ENCODE assay signal across 8 cellular contexts in genomic region chr3:52685285-52685704, GRCh38. TPM values are rescaled to one million over a fixed set of nuclear protein-coding genes. Genes with fewer than 3 reads are reported as not detected.
DNase-seq lines count a peak whose midpoint lies in the region; ATAC-seq, FAIRE-seq and TF ChIP-seq lines count a peak whose summit lies in the region.

No MANE protein-coding gene starts in this region.

- under 1% methylated on average over 15 of the region's 41 CpGs for WGBS in HepG2 (ENCODE audit: low lambda C conversion rate)

- DNase-seq in AG10803 (ENCODE audit: low read depth) (no peak), NCI-H446 treated with DMSO at 0.1 percent for 48 hours (lab: John Stamatoyannopoulos, UW) (peak; percentile 47), cortex of kidney (lab: John Stamatoyannopoulos, UW) (peak; percentile 19), HepG2 (ENCODE audit: low spot score) (peak; percentile 78)
- DNase-seq in activated CD4-positive, alpha-beta T cell treated with anti-CD3 and anti-CD28 coated beads for 4 hours = peak; percentile 58 to 72
- DNase-seq in stimulated activated CD4-positive, alpha-beta T cell treated with anti-CD3 and anti-CD28 coated beads, Interleukin-4, amount 100 ng/mL, for 1 hour = peak; percentile 78

- in situ Hi-C loops in HepG2 (cut with HindIII; ENCODE audit: extremely low pct_ligation_motif_present, low pct_unique_long_range_greater_than_20kb) = loop anchor here (10.0 kb wide), 1 partner anchor 230 kb away; the partner anchor contains the start of genes NISCH and TNNC1

- peak overlapping the region; percentile 86 for H3K27ac ChIP-seq in HepG2 (ENCODE audit: extremely low read length, insufficient read depth, low read length)

- H4K20me1 ChIP-seq in HepG2 (ENCODE audit: insufficient read depth, low read length) = peaks cover 13% of the 10 kb centered on the region

- POLR2A ChIA-PET in HepG2 (lab: Yijun Ruan, JAX) = interaction anchor here (4.5 to 12.6 kb wide), 2 partner anchors 11 to 20 kb away, joined by 18 to 118 read pairs; partner anchors contain the start of genes GLT8D1 and SPCS1

- peaks cover 81% of the 10 kb centered on the region for H3K4me1 ChIP-seq in HepG2 (ENCODE audit: insufficient read depth, low read length)

- H3K9ac ChIP-seq in HepG2 (ENCODE audit: insufficient read depth, low read depth, low read length) = peak overlapping the region; percentile 99

- TF ChIP-seq CTCF in AG10803 (conservative IDR thresholded peaks at IDR 0.05; ENCODE audit: low read length) (no peak), HepG2 (CRISPR knock-in tag; IDR thresholded peaks at IDR 0.05) (no peak)

- no peak; a peak in 1 of 4 replicates for TF ChIP-seq POLR2A in HepG2 (IDR thresholded peaks at IDR 0.05; ENCODE audit: insufficient read depth in 1 of 2, low read depth in 2 of 2, low read length in 2 of 2)

- CTCF ChIA-PET in HepG2 (lab: Yijun Ruan, JAX; ENCODE audit: low intra/inter-chr PET ratio, low total read pairs) = no interaction called here

- H3K36me3 ChIP-seq in HepG2 (replicated peaks in 1 of 2; ENCODE audit: control insufficient read depth in 1 of 2, insufficient read depth in 2 of 2, low read length in 2 of 2) = peaks cover 14 to 31% of the 10 kb centered on the region in 2 experiments

- no peak for FAIRE-seq in HepG2 (lab: Jason Lieb, UNC)

- intact Hi-C loops in HepG2 (cut with micrococcal nuclease; ENCODE audit: unreplicated experiment) = no loop called here

- peak overlapping the region; percentile 99 for H3K4me3 ChIP-seq in AG10803 (ENCODE audit: low read length)
- peak overlapping the region; percentile 79 to 96 (median 84) for H3K4me3 ChIP-seq in HepG2 (replicated peaks in 1 of 3; ENCODE audit: insufficient read depth in 1 of 3, low read depth in 2 of 3, low read length in 3 of 3)

- TF ChIP-seq EP300 in HepG2 (IDR thresholded peaks at IDR 0.05; ENCODE audit: low read depth in 2 of 2, low read length in 2 of 2) (no peak), HepG2 (CRISPR knock-in tag; IDR thresholded peaks at IDR 0.05; ENCODE audit: borderline replicate concordance) (no peak)

- TF ChIP-seq RAD21 in HepG2 (CRISPR knock-in tag; IDR thresholded peaks at IDR 0.05) = no peak

- BruUV-seq in HepG2 (replicated peaks; lab: Mats Ljungman, UMichigan) = no TSS peak

- H3K9me3 ChIP-seq in HepG2 (ENCODE audit: low read length) = no peaks in the 10 kb centered on the region

- peak overlapping the region; percentile 94 for H3K4me2 ChIP-seq in HepG2 (ENCODE audit: low read depth, low read length)

- no peak overlapping the region for H2AFZ ChIP-seq in HepG2 (ENCODE audit: low read length)

- peaks cover 78% of the 10 kb centered on the region for H3K79me2 ChIP-seq in HepG2 (ENCODE audit: insufficient read depth, low read length)

- no peaks in the 10 kb centered on the region; a peak in 1 of 5 replicates for H3K27me3 ChIP-seq in HepG2 (ENCODE audit: control insufficient read depth in 1 of 2, insufficient read depth in 2 of 2, low read length in 2 of 2)

- ATAC-seq in GM19025 (IDR thresholded peaks at IDR 0.05; ENCODE audit: low read depth, unreplicated experiment) (peak; percentile 76), HG03175 (IDR thresholded peaks at IDR 0.05; ENCODE audit: unreplicated experiment) (peak; percentile 80), HepG2 (peak; percentile 80)

RNA-seq across cellular contexts. Expression of gene PBRM1, which starts 0.4 kb away (rescaled TPM):
- 33.2 and 47.0 TPM in 2 replicates for total RNA-seq in HepG2 (2016; rRNA removed; fragmentation: Illumina TruSeq; extraction: Trizol)
- 5.1 and 8.0 TPM in 2 replicates for total RNA-seq in HepG2 (2016; cell fraction: cytosol; rRNA removed; fragmentation: Illumina TruSeq; extraction: Trizol; ENCODE audit: low read depth)
- total RNA-seq in HepG2 (2016; cell fraction: insoluble cytoplasmic fraction; rRNA removed; fragmentation: Illumina TruSeq; extraction: Trizol) = 33.8 and 40.2 TPM in 2 replicates
- total RNA-seq in HepG2 (2016; cell fraction: membrane; rRNA removed; fragmentation: Illumina TruSeq; extraction: Trizol) = 13.4 and 13.8 TPM in 2 replicates
- 49.5 and 50.7 TPM in 2 replicates for total RNA-seq in HepG2 (2016; cell fraction: nucleus; rRNA removed; fragmentation: Illumina TruSeq; extraction: Trizol)
- 9.6 and 10.9 TPM in 2 replicates for polyA plus RNA-seq in HepG2 (2011; rRNA removed)
- polyA plus RNA-seq in HepG2 (2011; cell fraction: cytosol; rRNA removed) = 6.0 and 7.9 TPM in 2 replicates
- polyA plus RNA-seq in HepG2 (2011; cell fraction: nucleus; rRNA removed) = 15.1 and 15.8 TPM in 2 replicates
- 10.4 and 11.8 TPM in 2 replicates for polyA plus RNA-seq in HepG2 (2012)
- 0.65 and 1.2 TPM in 2 replicates for polyA plus RNA-seq in HepG2 (2016; cell fraction: cytosol; fragmentation: Illumina TruSeq; extraction: Trizol; ENCODE audit: low read depth)
- 19.3 and 20.8 TPM in 2 replicates for polyA plus RNA-seq in HepG2 (2016; cell fraction: insoluble cytoplasmic fraction; fragmentation: Illumina TruSeq; extraction: Trizol; ENCODE audit: low read depth)
- polyA plus RNA-seq in HepG2 (2016; cell fraction: membrane; fragmentation: Illumina TruSeq; extraction: Trizol; ENCODE audit: low read depth) = 1.9 and 2.1 TPM in 2 replicates
- 22.8 and 26.1 TPM in 2 replicates for polyA plus RNA-seq in HepG2 (2016; cell fraction: nucleus; fragmentation: Illumina TruSeq; extraction: Trizol; ENCODE audit: insufficient read depth, low read depth)
- polyA minus RNA-seq in HepG2 (2011; rRNA and poly(A)+ RNA removed; ENCODE audit: low replicate concordance) = 25.3 and 61.3 TPM in 2 replicates
- 22.6 and 23.7 TPM in 2 replicates for polyA minus RNA-seq in HepG2 (2011; cell fraction: cytosol; rRNA and poly(A)+ RNA removed)
- polyA minus RNA-seq in HepG2 (2011; cell fraction: nucleus; rRNA and poly(A)+ RNA removed) = 57.8 and 69.2 TPM in 2 replicates

RNA-seq across cellular contexts. Expression of gene GNL3, which starts 0.5 kb away (rescaled TPM):
- 257 and 281 TPM in 2 replicates for total RNA-seq in HepG2 (2016; rRNA removed; fragmentation: Illumina TruSeq; extraction: Trizol)
- 60.4 and 64.3 TPM in 2 replicates for total RNA-seq in HepG2 (2016; cell fraction: cytosol; rRNA removed; fragmentation: Illumina TruSeq; extraction: Trizol; ENCODE audit: low read depth)
- 257 and 284 TPM in 2 replicates for total RNA-seq in HepG2 (2016; cell fraction: insoluble cytoplasmic fraction; rRNA removed; fragmentation: Illumina TruSeq; extraction: Trizol)
- total RNA-seq in HepG2 (2016; cell fraction: membrane; rRNA removed; fragmentation: Illumina TruSeq; extraction: Trizol) = 76.1 and 91.0 TPM in 2 replicates
- 252 and 273 TPM in 2 replicates for total RNA-seq in HepG2 (2016; cell fraction: nucleus; rRNA removed; fragmentation: Illumina TruSeq; extraction: Trizol)
- 91.7 and 129 TPM in 2 replicates for polyA plus RNA-seq in HepG2 (2011; rRNA removed)
- polyA plus RNA-seq in HepG2 (2011; cell fraction: cytosol; rRNA removed) = 37.1 and 48.9 TPM in 2 replicates
- 185 and 204 TPM in 2 replicates for polyA plus RNA-seq in HepG2 (2011; cell fraction: nucleus; rRNA removed)
- polyA plus RNA-seq in HepG2 (2012) = 118 and 153 TPM in 2 replicates
- 27.6 and 27.7 TPM in 2 replicates for polyA plus RNA-seq in HepG2 (2016; cell fraction: cytosol; fragmentation: Illumina TruSeq; extraction: Trizol; ENCODE audit: low read depth)
- polyA plus RNA-seq in HepG2 (2016; cell fraction: insoluble cytoplasmic fraction; fragmentation: Illumina TruSeq; extraction: Trizol; ENCODE audit: low read depth) = 214 and 224 TPM in 2 replicates
- polyA plus RNA-seq in HepG2 (2016; cell fraction: membrane; fragmentation: Illumina TruSeq; extraction: Trizol; ENCODE audit: low read depth) = 41.7 and 44.4 TPM in 2 replicates
- polyA plus RNA-seq in HepG2 (2016; cell fraction: nucleus; fragmentation: Illumina TruSeq; extraction: Trizol; ENCODE audit: insufficient read depth, low read depth) = 336 and 359 TPM in 2 replicates
- 38.6 and 73.5 TPM in 2 replicates for polyA minus RNA-seq in HepG2 (2011; rRNA and poly(A)+ RNA removed; ENCODE audit: low replicate concordance)
- 34.7 and 37.7 TPM in 2 replicates for polyA minus RNA-seq in HepG2 (2011; cell fraction: cytosol; rRNA and poly(A)+ RNA removed)
- polyA minus RNA-seq in HepG2 (2011; cell fraction: nucleus; rRNA and poly(A)+ RNA removed) = 291 and 322 TPM in 2 replicates

RNA-seq across cellular contexts. Expression of gene GLT8D1, which starts 20.3 kb away (rescaled TPM):
- 65.1 and 110 TPM in 2 replicates for total RNA-seq in HepG2 (2016; rRNA removed; fragmentation: Illumina TruSeq; extraction: Trizol)
- total RNA-seq in HepG2 (2016; cell fraction: cytosol; rRNA removed; fragmentation: Illumina TruSeq; extraction: Trizol; ENCODE audit: low read depth) = 26.1 and 37.4 TPM in 2 replicates
- 57.9 and 103 TPM in 2 replicates for total RNA-seq in HepG2 (2016; cell fraction: insoluble cytoplasmic fraction; rRNA removed; fragmentation: Illumina TruSeq; extraction: Trizol)
- 58.5 and 71.5 TPM in 2 replicates for total RNA-seq in HepG2 (2016; cell fraction: membrane; rRNA removed; fragmentation: Illumina TruSeq; extraction: Trizol)
- total RNA-seq in HepG2 (2016; cell fraction: nucleus; rRNA removed; fragmentation: Illumina TruSeq; extraction: Trizol) = 95.9 and 108 TPM in 2 replicates
- 109 and 121 TPM in 2 replicates for polyA plus RNA-seq in HepG2 (2011; rRNA removed)
- polyA plus RNA-seq in HepG2 (2011; cell fraction: cytosol; rRNA removed) = 73.3 and 91.3 TPM in 2 replicates
- 70.1 and 84.3 TPM in 2 replicates for polyA plus RNA-seq in HepG2 (2011; cell fraction: nucleus; rRNA removed)
- polyA plus RNA-seq in HepG2 (2012) = 73.6 and 98.8 TPM in 2 replicates
- polyA plus RNA-seq in HepG2 (2016; cell fraction: cytosol; fragmentation: Illumina TruSeq; extraction: Trizol; ENCODE audit: low read depth) = 24.2 and 36.5 TPM in 2 replicates
- 69.1 and 71.8 TPM in 2 replicates for polyA plus RNA-seq in HepG2 (2016; cell fraction: insoluble cytoplasmic fraction; fragmentation: Illumina TruSeq; extraction: Trizol; ENCODE audit: low read depth)
- 43.6 and 60.3 TPM in 2 replicates for polyA plus RNA-seq in HepG2 (2016; cell fraction: membrane; fragmentation: Illumina TruSeq; extraction: Trizol; ENCODE audit: low read depth)
- 167 and 178 TPM in 2 replicates for polyA plus RNA-seq in HepG2 (2016; cell fraction: nucleus; fragmentation: Illumina TruSeq; extraction: Trizol; ENCODE audit: insufficient read depth, low read depth)
- 39.4 and 50.8 TPM in 2 replicates for polyA minus RNA-seq in HepG2 (2011; rRNA and poly(A)+ RNA removed; ENCODE audit: low replicate concordance)
- 36.1 and 37.9 TPM in 2 replicates for polyA minus RNA-seq in HepG2 (2011; cell fraction: cytosol; rRNA and poly(A)+ RNA removed)
- polyA minus RNA-seq in HepG2 (2011; cell fraction: nucleus; rRNA and poly(A)+ RNA removed) = 33.9 and 50.1 TPM in 2 replicates

RNA-seq across cellular contexts. Expression of gene SPCS1, which starts 20.6 kb away (rescaled TPM):
- total RNA-seq in HepG2 (2016; rRNA removed; fragmentation: Illumina TruSeq; extraction: Trizol) = 100 and 120 TPM in 2 replicates
- total RNA-seq in HepG2 (2016; cell fraction: cytosol; rRNA removed; fragmentation: Illumina TruSeq; extraction: Trizol; ENCODE audit: low read depth) = 40.5 and 45.6 TPM in 2 replicates
- total RNA-seq in HepG2 (2016; cell fraction: insoluble cytoplasmic fraction; rRNA removed; fragmentation: Illumina TruSeq; extraction: Trizol) = 101 and 120 TPM in 2 replicates
- total RNA-seq in HepG2 (2016; cell fraction: membrane; rRNA removed; fragmentation: Illumina TruSeq; extraction: Trizol) = 58.3 and 62.1 TPM in 2 replicates
- total RNA-seq in HepG2 (2016; cell fraction: nucleus; rRNA removed; fragmentation: Illumina TruSeq; extraction: Trizol) = 98.8 and 103 TPM in 2 replicates
- polyA plus RNA-seq in HepG2 (2011; rRNA removed) = 61.8 and 84.6 TPM in 2 replicates
- 92.3 and 116 TPM in 2 replicates for polyA plus RNA-seq in HepG2 (2011; cell fraction: cytosol; rRNA removed)
- 20.3 and 25.6 TPM in 2 replicates for polyA plus RNA-seq in HepG2 (2011; cell fraction: nucleus; rRNA removed)
- 100 and 134 TPM in 2 replicates for polyA plus RNA-seq in HepG2 (2012)
- polyA plus RNA-seq in HepG2 (2016; cell fraction: cytosol; fragmentation: Illumina TruSeq; extraction: Trizol; ENCODE audit: low read depth) = 78.3 and 89.5 TPM in 2 replicates
- 176 and 187 TPM in 2 replicates for polyA plus RNA-seq in HepG2 (2016; cell fraction: insoluble cytoplasmic fraction; fragmentation: Illumina TruSeq; extraction: Trizol; ENCODE audit: low read depth)
- 91.4 and 105 TPM in 2 replicates for polyA plus RNA-seq in HepG2 (2016; cell fraction: membrane; fragmentation: Illumina TruSeq; extraction: Trizol; ENCODE audit: low read depth)
- 241 and 261 TPM in 2 replicates for polyA plus RNA-seq in HepG2 (2016; cell fraction: nucleus; fragmentation: Illumina TruSeq; extraction: Trizol; ENCODE audit: insufficient read depth, low read depth)
- 76.0 and 91.3 TPM in 2 replicates for polyA minus RNA-seq in HepG2 (2011; rRNA and poly(A)+ RNA removed; ENCODE audit: low replicate concordance)
- polyA minus RNA-seq in HepG2 (2011; cell fraction: cytosol; rRNA and poly(A)+ RNA removed) = 48.9 and 80.5 TPM in 2 replicates
- 23.1 and 23.6 TPM in 2 replicates for polyA minus RNA-seq in HepG2 (2011; cell fraction: nucleus; rRNA and poly(A)+ RNA removed)
